8 cellular contexts compared by ENCODE assay signal in genomic region chrX:53312946-53313745, GRCh38. TPM values are rescaled to one million over a fixed set of nuclear protein-coding genes. Genes with fewer than 3 reads are reported as not detected.
DNase-seq lines count a peak whose midpoint lies in the region; ATAC-seq and TF ChIP-seq lines count a peak whose summit lies in the region.

No MANE protein-coding gene starts in this region.

- peak; percentile 68 for ATAC-seq in GM18867 (IDR thresholded peaks at IDR 0.05; ENCODE audit: unreplicated experiment)
- no peak for ATAC-seq in HG02571 (IDR thresholded peaks at IDR 0.05; ENCODE audit: unreplicated experiment)

- H3K4me1 Mint-ChIP-seq in chondrocyte (ENCODE audit: low read depth), result peaks cover 15% of the 10 kb centered on the region

- peaks cover 2% of the 10 kb centered on the region for H3K9me3 Mint-ChIP-seq in chondrocyte (ENCODE audit: low read depth)

- peak; percentile 66 for DNase-seq in AG20443 (ENCODE audit: low spot score)
- DNase-seq in NCI-H1930 (lab: John Stamatoyannopoulos, UW), result peak; percentile 13 to 29
- DNase-seq in activated CD4-positive, CD25-positive, alpha-beta regulatory T cell treated with anti-CD3 and anti-CD28 coated beads, Interleukin-2, amount 50 U/mL, for 72 hours, result peak; percentile 68
- no peak for DNase-seq in chondrocyte (ENCODE audit: low spot score)
- peak; percentile 64 for DNase-seq in left kidney (ENCODE audit: low read depth, low spot score)
- DNase-seq in stimulated activated CD4-positive, alpha-beta T cell treated with anti-CD3 and anti-CD28 coated beads, TNF-alpha, amount 100 ng/mL, for 1 hour (ENCODE audit: low read depth in 3 of 3, low spot score in 1 of 3), result peak; percentile 28 to 40 (median 33)

- H3K36me3 Mint-ChIP-seq in chondrocyte (ENCODE audit: low read depth), result no peaks in the 10 kb centered on the region

- TF ChIP-seq CTCF in chondrocyte (IDR thresholded peaks at IDR 0.05), result peak; percentile 86

- H3K27me3 Mint-ChIP-seq in chondrocyte (ENCODE audit: low read depth), result no peaks in the 10 kb centered on the region

- no peak overlapping the region for H3K4me3 Mint-ChIP-seq in chondrocyte (ENCODE audit: unreplicated experiment)

- peak overlapping the region; percentile 50 for H3K27ac Mint-ChIP-seq in chondrocyte (ENCODE audit: unreplicated experiment)

RNA-seq across cellular contexts. Expression of gene IQSEC2, which starts 31.8 kb away (rescaled TPM):
- 8.0 to 11.6 TPM (median 8.2 TPM) in 3 replicates for total RNA-seq in chondrocyte
